1 cellular context compared by ENCODE assay signal in the genomic region with DNA sequence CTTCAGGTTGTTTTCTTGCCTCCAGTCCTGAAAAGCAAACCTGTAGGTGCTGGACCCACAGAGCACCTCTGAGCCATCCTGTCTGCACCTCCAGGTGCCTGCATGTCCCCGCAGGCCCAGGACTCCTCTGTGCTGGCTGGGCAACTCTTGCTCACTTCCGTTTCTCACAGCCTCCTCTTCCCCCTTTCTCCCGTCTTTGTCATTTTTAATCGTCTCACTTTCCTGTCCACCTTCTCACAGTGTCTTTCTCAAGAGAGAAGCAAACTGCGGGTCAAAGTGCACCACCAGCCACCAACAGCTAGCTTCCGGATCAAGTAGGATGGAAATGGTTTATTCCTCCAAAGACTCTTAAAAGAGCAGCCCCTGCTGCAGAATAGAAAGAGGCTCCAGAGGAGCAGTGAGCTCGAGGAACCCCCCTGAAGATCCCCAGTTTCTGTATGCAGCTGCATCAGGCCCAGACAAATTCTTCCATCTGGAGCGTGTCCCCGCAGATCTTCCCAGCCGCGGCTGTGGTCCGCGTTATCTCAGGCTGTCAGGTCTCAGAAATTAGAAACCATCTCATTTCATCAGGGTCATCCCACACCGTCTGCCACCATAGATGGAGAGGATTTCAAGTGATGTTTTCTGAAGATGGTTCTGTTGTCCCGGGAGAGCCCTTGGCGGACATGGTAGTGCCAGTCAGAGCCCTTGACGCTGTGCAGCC.
TF ChIP-seq lines count a peak whose summit lies in the region.

No MANE protein-coding gene starts in this region.

TF ChIP-seq in K562, 482 proteins besides CTCF, POLR2A, EP300 and RAD21 (continued from another document and continues in another):
- TF ChIP-seq, protein P1, sequence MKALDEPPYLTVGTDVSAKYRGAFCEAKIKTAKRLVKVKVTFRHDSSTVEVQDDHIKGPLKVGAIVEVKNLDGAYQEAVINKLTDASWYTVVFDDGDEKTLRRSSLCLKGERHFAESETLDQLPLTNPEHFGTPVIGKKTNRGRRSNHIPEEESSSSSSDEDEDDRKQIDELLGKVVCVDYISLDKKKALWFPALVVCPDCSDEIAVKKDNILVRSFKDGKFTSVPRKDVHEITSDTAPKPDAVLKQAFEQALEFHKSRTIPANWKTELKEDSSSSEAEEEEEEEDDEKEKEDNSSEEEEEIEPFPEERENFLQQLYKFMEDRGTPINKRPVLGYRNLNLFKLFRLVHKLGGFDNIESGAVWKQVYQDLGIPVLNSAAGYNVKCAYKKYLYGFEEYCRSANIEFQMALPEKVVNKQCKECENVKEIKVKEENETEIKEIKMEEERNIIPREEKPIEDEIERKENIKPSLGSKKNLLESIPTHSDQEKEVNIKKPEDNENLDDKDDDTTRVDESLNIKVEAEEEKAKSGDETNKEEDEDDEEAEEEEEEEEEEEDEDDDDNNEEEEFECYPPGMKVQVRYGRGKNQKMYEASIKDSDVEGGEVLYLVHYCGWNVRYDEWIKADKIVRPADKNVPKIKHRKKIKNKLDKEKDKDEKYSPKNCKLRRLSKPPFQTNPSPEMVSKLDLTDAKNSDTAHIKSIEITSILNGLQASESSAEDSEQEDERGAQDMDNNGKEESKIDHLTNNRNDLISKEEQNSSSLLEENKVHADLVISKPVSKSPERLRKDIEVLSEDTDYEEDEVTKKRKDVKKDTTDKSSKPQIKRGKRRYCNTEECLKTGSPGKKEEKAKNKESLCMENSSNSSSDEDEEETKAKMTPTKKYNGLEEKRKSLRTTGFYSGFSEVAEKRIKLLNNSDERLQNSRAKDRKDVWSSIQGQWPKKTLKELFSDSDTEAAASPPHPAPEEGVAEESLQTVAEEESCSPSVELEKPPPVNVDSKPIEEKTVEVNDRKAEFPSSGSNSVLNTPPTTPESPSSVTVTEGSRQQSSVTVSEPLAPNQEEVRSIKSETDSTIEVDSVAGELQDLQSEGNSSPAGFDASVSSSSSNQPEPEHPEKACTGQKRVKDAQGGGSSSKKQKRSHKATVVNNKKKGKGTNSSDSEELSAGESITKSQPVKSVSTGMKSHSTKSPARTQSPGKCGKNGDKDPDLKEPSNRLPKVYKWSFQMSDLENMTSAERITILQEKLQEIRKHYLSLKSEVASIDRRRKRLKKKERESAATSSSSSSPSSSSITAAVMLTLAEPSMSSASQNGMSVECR (CRISPR knock-in tag; IDR thresholded peaks at IDR 0.05): no peak
- TF ChIP-seq CEBPG (CRISPR knock-in tag; IDR thresholded peaks at IDR 0.05) (no peak), CEBPG (tag; conservative IDR thresholded peaks at IDR 0.05 in 1 of 2, IDR thresholded peaks at IDR 0.05 in 1 of 2) (no peak), TAF1 (IDR thresholded peaks at IDR 0.05; ENCODE audit: control insufficient read depth, extremely low read depth, insufficient read depth, low read length, severe bottlenecking) (peak; percentile 13), MECOM (CRISPR knock-in tag; IDR thresholded peaks at IDR 0.05) (peak; percentile 71; the same call in 1 of the 2 replicates), RBBP5 (IDR thresholded peaks at IDR 0.05; ENCODE audit: borderline replicate concordance, insufficient read depth, low read length, poor library complexity, severe bottlenecking) (peak; percentile 56), ZBED1 (IDR thresholded peaks at IDR 0.05) (0 out of 2 replicates have a peak, but pooled peaks have one; percentile 30), KLF16 (IDR thresholded peaks at IDR 0.05) (peak; percentile 81), STAT5A (IDR thresholded peaks at IDR 0.05; ENCODE audit: borderline replicate concordance, low read length) (peak; percentile 71; the same call in 1 of the 2 replicates), FOXM1 (IDR thresholded peaks at IDR 0.05; ENCODE audit: low read depth) (peak; percentile 51; the same call in 1 of the 2 replicates), FOXM1 (CRISPR knock-in tag; IDR thresholded peaks at IDR 0.05; ENCODE audit: low read depth) (no peak), ELF1 (tag; IDR thresholded peaks at IDR 0.05) (0 out of 2 replicates have a peak, but pooled peaks have one; percentile 21), RCOR1 (IDR thresholded peaks at IDR 0.05; ENCODE audit: borderline replicate concordance in 1 of 2, low read depth in 2 of 2, low read length in 2 of 2) (peak in 1 of 2 experiments; percentile 77; a peak in 1 of 4 replicates), DPF2 (IDR thresholded peaks at IDR 0.05) (0 out of 2 replicates have a peak, but pooled peaks have one; percentile 55), GABPA (tag; conservative IDR thresholded peaks at IDR 0.05; ENCODE audit: low read depth) (peak; percentile 40; the same call in 1 of the 2 replicates), NFIC (IDR thresholded peaks at IDR 0.05) (peak; percentile 71), BHLHE40 (IDR thresholded peaks at IDR 0.05; ENCODE audit: low read length) (0 out of 2 replicates have a peak, but pooled peaks have one; percentile 6), CTBP1 (IDR thresholded peaks at IDR 0.05; ENCODE audit: borderline replicate concordance) (peak; percentile 70; the same call in 1 of the 2 replicates), SRSF7 (optimal IDR thresholded peaks at IDR 0.05; ENCODE audit: low read depth, low read length) (no peak), ZNF316 (IDR thresholded peaks at IDR 0.05) (no peak), PCBP1 (IDR thresholded peaks at IDR 0.05; ENCODE audit: low read depth, low read length, poor library complexity, severe bottlenecking) (no peak), ZNF584 (CRISPR knock-in tag; IDR thresholded peaks at IDR 0.05; ENCODE audit: low read depth) (0 out of 2 replicates have a peak, but pooled peaks have one; percentile 38), PHB2 (IDR thresholded peaks at IDR 0.05; ENCODE audit: low read depth) (peak; percentile 45; the same call in 1 of the 2 replicates), SMAD4 (CRISPR knock-in tag; conservative IDR thresholded peaks at IDR 0.05) (peak; percentile 79), SMARCE1 (IDR thresholded peaks at IDR 0.05) (0 out of 2 replicates have a peak, but pooled peaks have one; percentile 31), NR2C1 (IDR thresholded peaks at IDR 0.05) (peak; percentile 70), NR2C1 (tag; IDR thresholded peaks at IDR 0.05) (peak; percentile 78), ZNF766 (CRISPR knock-in tag; conservative IDR thresholded peaks at IDR 0.05) (peak; percentile 71; the same call in 1 of the 2 replicates), TFAP4 (CRISPR knock-in tag; IDR thresholded peaks at IDR 0.05; ENCODE audit: borderline replicate concordance) (peak; percentile 79; the same call in 1 of the 2 replicates), ETS1 (conservative IDR thresholded peaks at IDR 0.05; ENCODE audit: control insufficient read depth, low read depth, low read length) (peak; percentile 36; the same call in 1 of the 2 replicates), ZNF589 (CRISPR knock-in tag; IDR thresholded peaks at IDR 0.05; ENCODE audit: low read depth) (no peak), ZNF395 (CRISPR knock-in tag; IDR thresholded peaks at IDR 0.05) (peak; percentile 65; the same call in 1 of the 2 replicates), TEAD4 (IDR thresholded peaks at IDR 0.05; ENCODE audit: low read length) (peak; percentile 94), TEAD4 (CRISPR knock-in tag; IDR thresholded peaks at IDR 0.05; ENCODE audit: borderline replicate concordance) (no peak), TRIM24 (IDR thresholded peaks at IDR 0.05) (peak; percentile 68 to 81; a peak in 3 of 4 replicates), HCFC1 (IDR thresholded peaks at IDR 0.05; ENCODE audit: low read depth, low read length) (no peak), PML (IDR thresholded peaks at IDR 0.05; ENCODE audit: low read length) (peak; percentile 80), SOX6 (IDR thresholded peaks at IDR 0.05) (peak; percentile 50), JUND (IDR thresholded peaks at IDR 0.05; ENCODE audit: borderline replicate concordance, low read depth, low read length) (no peak), JUND (tag; IDR thresholded peaks at IDR 0.05; ENCODE audit: borderline replicate concordance, low read depth, low read length) (no peak), GABPB1 (CRISPR knock-in tag; IDR thresholded peaks at IDR 0.05) (peak; percentile 61), LCOR (CRISPR knock-in tag; IDR thresholded peaks at IDR 0.05) (peak; percentile 76; the same call in 1 of the 2 replicates), ARID1B (IDR thresholded peaks at IDR 0.05) (peak; percentile 89), CXXC5 (CRISPR knock-in tag; IDR thresholded peaks at IDR 0.05) (peak; percentile 41; the same call in 1 of the 2 replicates), SPI1 (IDR thresholded peaks at IDR 0.05; ENCODE audit: borderline replicate concordance, low read depth, low read length) (0 out of 2 replicates have a peak, but pooled peaks have one; percentile 16), E2F8 (IDR thresholded peaks at IDR 0.05; ENCODE audit: low read depth, partially characterized antibody) (no peak), NR2C2 (CRISPR knock-in tag; IDR thresholded peaks at IDR 0.05) (peak; percentile 66), NR2C2 (tag; IDR thresholded peaks at IDR 0.05) (peak; percentile 60), CC2D1A (IDR thresholded peaks at IDR 0.05) (peak; percentile 22; the same call in 1 of the 2 replicates), CREB1 (IDR thresholded peaks at IDR 0.05) (no peak), CREB1 (CRISPR knock-in tag; IDR thresholded peaks at IDR 0.05) (peak; percentile 24; the same call in 1 of the 2 replicates)
- TF ChIP-seq, protein P2, sequence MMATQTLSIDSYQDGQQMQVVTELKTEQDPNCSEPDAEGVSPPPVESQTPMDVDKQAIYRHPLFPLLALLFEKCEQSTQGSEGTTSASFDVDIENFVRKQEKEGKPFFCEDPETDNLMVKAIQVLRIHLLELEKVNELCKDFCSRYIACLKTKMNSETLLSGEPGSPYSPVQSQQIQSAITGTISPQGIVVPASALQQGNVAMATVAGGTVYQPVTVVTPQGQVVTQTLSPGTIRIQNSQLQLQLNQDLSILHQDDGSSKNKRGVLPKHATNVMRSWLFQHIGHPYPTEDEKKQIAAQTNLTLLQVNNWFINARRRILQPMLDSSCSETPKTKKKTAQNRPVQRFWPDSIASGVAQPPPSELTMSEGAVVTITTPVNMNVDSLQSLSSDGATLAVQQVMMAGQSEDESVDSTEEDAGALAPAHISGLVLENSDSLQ (IDR thresholded peaks at IDR 0.05): peak; percentile 18; the same call in 1 of the 2 replicates
